In the genomic region with DNA sequence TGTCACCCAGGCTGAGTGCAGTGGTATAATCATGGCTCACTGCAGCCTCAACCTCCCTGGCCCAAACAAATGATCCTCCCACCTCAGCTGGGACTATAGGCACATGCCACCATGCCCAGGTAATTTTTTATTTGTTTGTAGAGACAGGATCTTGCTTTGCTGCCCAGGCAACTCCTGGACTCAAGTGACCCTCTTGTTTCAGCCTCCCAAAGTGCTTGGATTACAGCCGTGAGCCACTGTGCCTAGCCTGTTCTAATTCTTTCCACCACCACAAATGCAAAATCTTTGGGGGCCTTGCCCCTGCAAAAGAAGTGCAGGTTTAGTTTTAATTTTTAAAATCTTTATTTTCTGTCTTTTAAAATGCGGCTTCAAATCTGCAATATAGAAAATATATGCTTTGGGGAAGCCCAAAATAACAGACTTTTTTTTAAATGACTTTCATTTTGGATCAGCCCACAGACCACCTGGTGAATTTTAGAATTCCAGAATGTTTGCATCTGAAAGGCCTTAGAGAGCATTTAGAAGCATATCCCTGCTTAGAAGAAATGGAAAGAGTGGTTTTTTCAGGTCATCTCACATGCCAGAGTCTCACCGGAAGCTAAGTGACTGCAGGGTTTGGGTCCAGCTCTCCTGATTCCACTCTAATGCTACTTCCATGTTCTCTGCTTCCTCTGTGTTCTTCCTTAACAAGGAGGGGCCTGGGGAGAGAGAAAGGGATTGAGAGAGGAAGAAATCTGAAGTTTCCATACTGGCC, we compare ENCODE assay signal across 31 cellular contexts.
"Had no signal": no experiment of that assay in that cellular context is flagged by ENCODE, and none has a peak within 500 bp of the region (broad histone marks: within the 10 kb centered on the region; RNA-seq: fewer than 3 reads in every experiment).

No MANE protein-coding gene starts in this region.

- H3K9me3 ChIP-seq: esophagus muscularis mucosa, heart left ventricle, pancreas, psoas muscle, sigmoid colon, suprapubic skin, tibial artery had no signal

- DNase-seq: activated CD4-positive, alpha-beta memory T cell treated with anti-CD3 and anti-CD28 coated beads, Interleukin-2, amount 10 ng/mL, durations not matched to agents 7 days and 5 days; activated CD4-positive, alpha-beta T cell treated with anti-CD3 and anti-CD28 coated beads, Interleukin-2, amount 10 ng/mL, durations not matched to agents 7 days and 5 days; activated CD4-positive, CD25-positive, alpha-beta regulatory T cell treated with anti-CD3 and anti-CD28 coated beads, Interleukin-2, amount 50 U/mL, for 72 hours; activated CD8-positive, alpha-beta memory T cell treated with anti-CD3 and anti-CD28 coated beads, Interleukin-2, amount 50 U/mL, for 48 hours; activated gamma-delta T cell; activated naive CD4-positive, alpha-beta T cell treated with anti-CD3 and anti-CD28 coated beads, Interleukin-2, amount 50 U/mL, for 16 hours; activated T-cell treated with anti-CD3 and anti-CD28 coated beads, Interleukin-2, amount 50 U/mL, for 24 hours; amygdala; caudate nucleus; cortex of kidney; heart left ventricle; hypothalamus; left cardiac atrium; left ventricle myocardium superior; naive B cell; nephron progenitor cell; nucleus accumbens; pancreas; psoas muscle; sigmoid colon; small intestine; stimulated activated CD4-positive, alpha-beta T cell treated with anti-CD3 and anti-CD28 coated beads, Interleukin-1b, Interleukin-23, amount 100 ng/mL, for 48 hours; stimulated activated CD4-positive, alpha-beta T cell treated with anti-CD3 and anti-CD28 coated beads, Interleukin-4, amount 100 ng/mL, for 4 hours; stimulated activated CD8-positive, alpha-beta memory T cell treated with anti-CD3 and anti-CD28 coated beads, Interleukin-4, amount 100 ng/mL, for 48 hours; stimulated activated naive CD4-positive, alpha-beta T cell; T-helper 9 cell; tibial artery; WERI-Rb-1 had no signal

- H3K4me3 ChIP-seq: esophagus muscularis mucosa, heart left ventricle, pancreas, psoas muscle, sigmoid colon, suprapubic skin, tibial artery had no signal

- ATAC-seq: heart left ventricle, left cardiac atrium, left ventricle myocardium superior, pancreas, psoas muscle had no signal

- H3K36me3 ChIP-seq: esophagus muscularis mucosa, heart left ventricle, pancreas, sigmoid colon, suprapubic skin, tibial artery, WERI-Rb-1 had no signal

- H3K27ac ChIP-seq: esophagus muscularis mucosa, foreskin keratinocyte, heart left ventricle, pancreas, psoas muscle, sigmoid colon, suprapubic skin, tibial artery, WERI-Rb-1 had no signal

- H3K27me3 ChIP-seq: esophagus muscularis mucosa, foreskin keratinocyte, heart left ventricle, pancreas, sigmoid colon, suprapubic skin, tibial artery had no signal

- H3K4me1 ChIP-seq: pancreas, psoas muscle, suprapubic skin had no signal
